13 cellular contexts compared by ENCODE assay signal in genomic region chr6:119501798-119502483, GRCh38.
DNase-seq lines count a peak whose midpoint lies in the region; ATAC-seq, FAIRE-seq and TF ChIP-seq lines count a peak whose summit lies in the region.
"Had no signal": no experiment of that assay in that cellular context is flagged by ENCODE, and none has a peak within 500 bp of the region (broad histone marks: within the 10 kb centered on the region; RNA-seq: fewer than 3 reads in every experiment).

No MANE protein-coding gene starts in this region.

- peak; percentile 95 for DNase-seq in NCI-H82 treated with DMSO at 0.1 percent for 48 hours (lab: John Stamatoyannopoulos, UW; ENCODE audit: unreplicated experiment)
- no peak for DNase-seq in foreskin keratinocyte
- no peak for DNase-seq in GM13976 (ENCODE audit: low spot score)
- no peak for DNase-seq in frontal cortex (ENCODE audit: low spot score in 2 of 2)
- no peak for DNase-seq in NCI-H187 treated with DMSO at 0.1 percent for 48 hours (lab: John Stamatoyannopoulos, UW)
- DNase-seq: activated T-cell treated with anti-CD3 and anti-CD28 coated beads, Interleukin-2, amount 50 U/mL, for 4 hours; NCI-H1417 treated with DMSO at 0.1 percent for 48 hours; sigmoid colon; T1000 had no signal

- no peak for FAIRE-seq in frontal cortex (lab: Jason Lieb, UNC)

- no peaks in the 10 kb centered on the region for H3K27me3 ChIP-seq in foreskin keratinocyte
- H3K27me3 ChIP-seq: sigmoid colon had no signal

- ATAC-seq in GM18858 (IDR thresholded peaks at IDR 0.05; ENCODE audit: unreplicated experiment) = peak; percentile 82
- peak; percentile 95 for ATAC-seq in GM21381 (IDR thresholded peaks at IDR 0.05; ENCODE audit: unreplicated experiment)
- ATAC-seq in HG03039 (IDR thresholded peaks at IDR 0.05; ENCODE audit: unreplicated experiment) = peak; percentile 87
- no peak for ATAC-seq in foreskin keratinocyte
- ATAC-seq: activated T-cell treated with anti-CD3 and anti-CD28 coated beads, Interleukin-2, amount 50 U/mL, for 4 hours had no signal

- no peak overlapping the region for H3K27ac ChIP-seq in foreskin keratinocyte
- H3K27ac ChIP-seq: C4-2B, sigmoid colon had no signal

- no peaks in the 10 kb centered on the region for H3K4me1 ChIP-seq in foreskin keratinocyte

- TF ChIP-seq CTCF in foreskin keratinocyte (conservative IDR thresholded peaks at IDR 0.05) (no peak), GM13976 (IDR thresholded peaks at IDR 0.05; ENCODE audit: borderline replicate concordance, control extremely low read depth, extremely low read depth, insufficient read depth, missing control alignments) (no peak)

- in situ Hi-C loops in GM13976 (cut with MboI; ENCODE audit: low sequenced_read_pairs, unreplicated experiment) = no loop called here
